ENCODE assay signal across 17 cellular contexts in the genomic region with DNA sequence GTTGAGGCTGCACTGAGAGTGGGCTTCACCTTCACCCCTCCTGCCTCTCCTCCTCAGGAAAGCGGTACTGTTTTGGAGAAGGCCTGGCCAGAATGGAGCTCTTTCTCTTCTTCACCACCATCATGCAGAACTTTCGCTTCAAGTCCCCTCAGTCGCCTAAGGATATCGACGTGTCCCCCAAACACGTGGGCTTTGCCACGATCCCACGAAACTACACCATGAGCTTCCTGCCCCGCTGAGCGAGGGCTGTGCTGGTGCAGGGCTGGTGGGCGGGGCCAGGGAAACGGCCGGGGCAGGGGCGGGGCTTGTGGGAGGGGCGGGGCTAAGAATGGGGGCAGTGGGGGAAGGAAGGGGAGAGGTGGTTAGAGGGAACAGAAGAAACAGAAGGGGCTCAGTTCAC. TPM values are rescaled to one million over a fixed set of nuclear protein-coding genes. Genes with fewer than 3 reads are reported as not detected.
"Had no signal": no experiment of that assay in that cellular context is flagged by ENCODE, and none has a peak within 500 bp of the region (broad histone marks: within the 10 kb centered on the region; RNA-seq: fewer than 3 reads in every experiment).

No MANE protein-coding gene starts in this region.

- H3K4me1 Mint-ChIP-seq: activated CD4-positive, alpha-beta T cell treated with anti-CD3 and anti-CD28 coated beads, Interleukin-2, amount 10 ng/mL, durations not matched to agents 24 days and 14 days; brain had no signal

- H3K27ac Mint-ChIP-seq: activated CD4-positive, alpha-beta T cell treated with anti-CD3 and anti-CD28 coated beads, Interleukin-2, amount 10 ng/mL, durations not matched to agents 24 days and 14 days; activated T-cell treated with anti-CD3 and anti-CD28 coated beads, Interleukin-2, amount 50 U/mL, for 72 hours; brain; dendritic cell treated with granulocyte-macrophage colony-stimulating factor and Interleukin-4, amounts not matched to agents 40 ng/mL and 50 ng/mL, for 4 days had no signal

- H3K36me3 ChIP-seq: gastroesophageal sphincter, transverse colon had no signal

- DNase-seq: activated CD4-positive, alpha-beta T cell treated with anti-CD3 and anti-CD28 coated beads, Interleukin-2, amount 10 ng/mL, durations not matched to agents 24 days and 14 days; activated naive CD4-positive, alpha-beta T cell treated with Interleukin-2 at 50 U/mL for 16 hours; activated T-cell treated with anti-CD3 and anti-CD28 coated beads, Interleukin-2, amount 50 U/mL, for 72 hours; amniotic stem cell; kidney glomerular epithelial cell; retina; T-helper 9 cell; transverse colon had no signal

- H3K4me1 ChIP-seq: gastroesophageal sphincter, transverse colon had no signal

- H3K4me3 Mint-ChIP-seq: activated CD4-positive, alpha-beta T cell treated with anti-CD3 and anti-CD28 coated beads, Interleukin-2, amount 10 ng/mL, durations not matched to agents 24 days and 14 days; activated T-cell treated with anti-CD3 and anti-CD28 coated beads, Interleukin-2, amount 50 U/mL, for 72 hours; brain; dendritic cell treated with granulocyte-macrophage colony-stimulating factor and Interleukin-4, amounts not matched to agents 40 ng/mL and 50 ng/mL, for 4 days had no signal

- H3K4me3 ChIP-seq: gastroesophageal sphincter, transverse colon had no signal

- H3K27ac ChIP-seq: gastroesophageal sphincter, transverse colon, VCaP had no signal

- ATAC-seq: gastroesophageal sphincter had no signal

- H3K9me3 Mint-ChIP-seq: dendritic cell treated with granulocyte-macrophage colony-stimulating factor and Interleukin-4, amounts not matched to agents 40 ng/mL and 50 ng/mL, for 4 days had no signal

- H3K36me3 Mint-ChIP-seq: brain had no signal

RNA-seq across cellular contexts. Expression of gene CYP2A13, which starts 7.5 kb away (rescaled TPM):
- total RNA-seq: activated CD4-positive, alpha-beta T cell treated with anti-CD3 and anti-CD28 coated beads, Interleukin-2, amount 10 ng/mL, durations not matched to agents 24 days and 14 days; activated T-cell treated with anti-CD3 and anti-CD28 coated beads, Interleukin-2, amount 50 U/mL, for 72 hours; epithelial cell of proximal tubule; gastroesophageal sphincter; mesenteric fat pad; SK-MEL-5; skeletal muscle tissue; transverse colon had no signal

RNA-seq across cellular contexts. Expression of gene CYP2F1, which starts 18.5 kb away (rescaled TPM):
- total RNA-seq: activated CD4-positive, alpha-beta T cell treated with anti-CD3 and anti-CD28 coated beads, Interleukin-2, amount 10 ng/mL, durations not matched to agents 24 days and 14 days; activated T-cell treated with anti-CD3 and anti-CD28 coated beads, Interleukin-2, amount 50 U/mL, for 72 hours; epithelial cell of proximal tubule; gastroesophageal sphincter; liver; mesenteric fat pad; SK-MEL-5; skeletal muscle tissue; transverse colon had no signal
